In the genomic region with DNA sequence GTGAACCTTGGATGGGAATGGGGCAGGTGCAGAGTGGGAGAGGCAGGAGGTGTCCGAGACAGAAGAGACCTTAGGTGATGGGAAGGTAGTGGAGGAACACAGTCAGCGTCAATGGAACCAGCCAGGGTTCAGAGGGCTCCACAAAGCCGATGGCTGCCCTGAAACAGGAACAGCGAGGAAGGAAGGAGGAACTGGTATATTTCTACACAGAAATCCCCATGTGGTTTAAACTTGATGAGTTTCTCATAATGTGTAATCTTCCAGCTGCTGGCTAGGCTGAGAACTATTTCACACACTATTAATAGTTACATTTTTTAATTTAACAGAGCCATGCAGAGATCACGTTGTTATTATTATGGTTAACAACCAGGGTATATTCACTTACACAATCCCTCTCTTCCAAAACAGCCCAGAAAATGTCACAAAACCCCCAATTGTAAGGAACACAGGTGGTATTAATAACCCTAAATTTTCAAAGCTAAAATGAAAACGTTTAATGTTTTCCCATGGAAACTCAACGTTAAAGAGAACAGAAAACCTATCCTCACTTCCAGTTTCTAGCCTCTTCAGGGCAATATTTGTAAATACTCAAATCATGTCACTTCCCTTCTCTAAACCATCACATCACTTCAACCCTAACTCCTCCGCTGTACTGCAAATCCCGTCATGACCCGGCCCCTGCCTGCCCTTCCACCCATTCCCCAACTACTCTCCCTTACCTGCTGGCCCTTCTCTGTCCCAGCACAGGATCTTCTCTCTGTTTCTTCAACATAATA, we compare ENCODE assay signal across 8 cellular contexts.
DNase-seq lines count a peak whose midpoint lies in the region; ATAC-seq and TF ChIP-seq lines count a peak whose summit lies in the region.

No MANE protein-coding gene starts in this region.

- no peak overlapping the region for H2AFZ ChIP-seq in neural progenitor cell (replicated peaks)

- DNase-seq in GM12864 (ENCODE audit: low read depth) (no peak), adipocyte (ENCODE audit: low read depth) (no peak), mucosa of descending colon (no peak), retina (no peak), A673 (ENCODE audit: low spot score) (no peak), neural progenitor cell (ENCODE audit: low spot score) (no peak), UCSD-AML1 (lab: John Stamatoyannopoulos, UW; ENCODE audit: unreplicated experiment) (no peak)

- no TSS peak for BruUV-seq in A673 (replicated peaks; lab: Mats Ljungman, UMichigan)

- no peak overlapping the region for H3K27ac Mint-ChIP-seq in neural progenitor cell

- peaks cover 69% of the 10 kb centered on the region for H3K4me1 ChIP-seq in adipocyte (ENCODE audit: control insufficient read depth, insufficient read depth, low read length)
- peaks cover 18% of the 10 kb centered on the region for H3K4me1 ChIP-seq in mucosa of descending colon (ENCODE audit: low read depth)
- H3K4me1 ChIP-seq in A673 (ENCODE audit: insufficient read depth, low read length, poor library complexity, severe bottlenecking), result no peaks in the 10 kb centered on the region
- H3K4me1 ChIP-seq in neural progenitor cell, result no peaks in the 10 kb centered on the region

- intact Hi-C loops in mucosa of descending colon (cut with DNase I, micrococcal nuclease) (no loop called here), A673 (cut with micrococcal nuclease; ENCODE audit: unreplicated experiment) (no loop called here)

- H3K9ac ChIP-seq in adipocyte (ENCODE audit: low read length), result peak overlapping the region; percentile 53
- no peak overlapping the region for H3K9ac ChIP-seq in neural progenitor cell

- TF ChIP-seq CTCF in GM12864 (IDR thresholded peaks at IDR 0.05; ENCODE audit: low read depth, low read length, missing control alignments) (no peak), mucosa of descending colon (IDR thresholded peaks at IDR 0.05) (no peak), A673 (conservative IDR thresholded peaks at IDR 0.05; ENCODE audit: low read depth, low read length) (no peak), neural progenitor cell (IDR thresholded peaks at IDR 0.05) (no peak)

- H3K4me1 Mint-ChIP-seq in neural progenitor cell, result peaks cover 44% of the 10 kb centered on the region

- peak overlapping the region; percentile 28 for H3K4me3 ChIP-seq in GM12864 (ENCODE audit: low read depth, low read length)
- H3K4me3 ChIP-seq in adipocyte (ENCODE audit: low read length), result peak overlapping the region; percentile 41
- no peak overlapping the region for H3K4me3 ChIP-seq in mucosa of descending colon
- H3K4me3 ChIP-seq in A673 (ENCODE audit: low read depth, low read length, poor library complexity, severe bottlenecking), result no peak overlapping the region
- H3K4me3 ChIP-seq in neural progenitor cell, result no peak overlapping the region

- no peak overlapping the region for H3K4me2 ChIP-seq in neural progenitor cell

- ATAC-seq in HG02759 (IDR thresholded peaks at IDR 0.05; ENCODE audit: unreplicated experiment), result peak; percentile 50
- ATAC-seq in mucosa of descending colon, result peak; percentile 44

- no peak overlapping the region for H3K4me3 Mint-ChIP-seq in neural progenitor cell

- peaks cover 58% of the 10 kb centered on the region for H4K20me1 ChIP-seq in neural progenitor cell (ENCODE audit: low read depth)

- POLR2A ChIA-PET in A673 (lab: Charles Lee; ENCODE audit: low non-redundant PET), result no interaction called here

- CTCF ChIA-PET in A673 (lab: Charles Lee), result no interaction called here

- peaks cover 75% of the 10 kb centered on the region for H3K79me2 ChIP-seq in neural progenitor cell (ENCODE audit: low read depth)

- no peak overlapping the region for H3K27ac ChIP-seq in A673 (ENCODE audit: low read depth, low read length, poor library complexity, severe bottlenecking)
- H3K27ac ChIP-seq in neural progenitor cell, result no peak overlapping the region

- no peaks in the 10 kb centered on the region for H3K9me3 ChIP-seq in adipocyte (ENCODE audit: control insufficient read depth, low read length)
- no peaks in the 10 kb centered on the region for H3K9me3 ChIP-seq in mucosa of descending colon
- H3K9me3 ChIP-seq in A673 (ENCODE audit: low read depth, low read length, poor library complexity, severe bottlenecking), result no peaks in the 10 kb centered on the region
- H3K9me3 ChIP-seq in neural progenitor cell (ENCODE audit: low read depth), result no peaks in the 10 kb centered on the region

- H3K9me3 Mint-ChIP-seq in neural progenitor cell, result no peaks in the 10 kb centered on the region

- H3K36me3 ChIP-seq in adipocyte (ENCODE audit: control insufficient read depth, insufficient read depth, low read length, severe bottlenecking) (no peaks in the 10 kb centered on the region), mucosa of descending colon (ENCODE audit: low read depth) (no peaks in the 10 kb centered on the region), A673 (ENCODE audit: insufficient read depth, low read length, poor library complexity, severe bottlenecking) (no peaks in the 10 kb centered on the region), neural progenitor cell (no peaks in the 10 kb centered on the region)

- no peaks in the 10 kb centered on the region for H3F3A ChIP-seq in neural progenitor cell (ENCODE audit: low read depth)

- H3K27me3 Mint-ChIP-seq in neural progenitor cell (ENCODE audit: insufficient read depth, low read depth), result peaks cover 9% of the 10 kb centered on the region

- H3K36me3 Mint-ChIP-seq in neural progenitor cell, result peaks cover 6% of the 10 kb centered on the region

- H3K27me3 ChIP-seq in adipocyte (replicated peaks; ENCODE audit: control insufficient read depth, insufficient read depth, low read length) (no peaks in the 10 kb centered on the region), A673 (replicated peaks; ENCODE audit: insufficient read depth, low read depth, low read length, poor library complexity) (no peaks in the 10 kb centered on the region), neural progenitor cell (no peaks in the 10 kb centered on the region)

Comparison
In these comparisons a context has a peak if more than half of its experiments do, and no peak if none do; other contexts are left out.
1. H3K4me3 ChIP-seq: peak in GM12864 (single experiment) and adipocyte (single experiment); none in mucosa of descending colon (single experiment), A673 (single experiment) and neural progenitor cell (single experiment).